8 cellular contexts compared by ENCODE assay signal in the genomic region with DNA sequence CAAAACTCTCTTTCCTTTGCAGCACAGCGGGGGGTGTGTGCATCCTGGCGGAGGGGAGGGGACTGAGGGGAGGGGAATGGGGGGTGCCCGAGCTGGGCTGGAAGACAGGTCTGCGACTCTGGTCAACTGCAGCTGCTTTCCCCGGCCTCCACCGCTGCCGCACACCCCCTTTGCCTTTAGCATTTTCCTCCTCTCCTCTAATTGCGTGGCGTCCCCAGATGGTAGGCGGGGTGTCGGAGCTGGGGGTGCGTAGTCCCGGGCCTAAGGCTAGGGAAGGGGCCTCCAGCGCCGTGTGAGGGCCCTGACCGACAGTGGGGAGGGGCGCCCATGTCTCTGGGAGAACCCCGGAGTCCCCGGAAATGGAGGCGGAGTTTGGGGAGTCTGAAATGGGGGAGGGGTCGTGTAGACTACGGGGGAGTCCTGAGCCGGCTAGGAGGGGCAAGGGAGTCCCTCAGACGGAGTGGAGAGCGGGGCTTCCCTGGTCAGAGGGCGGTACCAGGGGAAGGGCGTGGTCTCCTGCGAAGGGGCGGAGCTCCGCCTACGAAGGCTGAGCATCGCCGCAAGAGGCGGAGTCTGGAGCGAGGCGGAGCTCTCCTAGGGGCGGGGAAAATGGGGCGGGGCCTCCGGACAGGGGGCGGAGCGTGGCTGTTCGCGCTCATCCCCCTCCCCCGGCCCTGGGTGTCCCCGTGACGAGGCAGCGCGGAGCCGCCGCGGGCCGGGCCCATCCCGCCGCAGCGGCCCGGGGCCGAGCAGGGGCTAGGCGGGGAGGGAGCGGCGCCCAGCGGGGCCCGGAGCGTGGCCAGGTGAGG. TPM values are rescaled to one million over a fixed set of nuclear protein-coding genes. Genes with fewer than 3 reads are reported as not detected.
DNase-seq lines count a peak whose midpoint lies in the region; ATAC-seq and TF ChIP-seq lines count a peak whose summit lies in the region.

A gene with protein sequence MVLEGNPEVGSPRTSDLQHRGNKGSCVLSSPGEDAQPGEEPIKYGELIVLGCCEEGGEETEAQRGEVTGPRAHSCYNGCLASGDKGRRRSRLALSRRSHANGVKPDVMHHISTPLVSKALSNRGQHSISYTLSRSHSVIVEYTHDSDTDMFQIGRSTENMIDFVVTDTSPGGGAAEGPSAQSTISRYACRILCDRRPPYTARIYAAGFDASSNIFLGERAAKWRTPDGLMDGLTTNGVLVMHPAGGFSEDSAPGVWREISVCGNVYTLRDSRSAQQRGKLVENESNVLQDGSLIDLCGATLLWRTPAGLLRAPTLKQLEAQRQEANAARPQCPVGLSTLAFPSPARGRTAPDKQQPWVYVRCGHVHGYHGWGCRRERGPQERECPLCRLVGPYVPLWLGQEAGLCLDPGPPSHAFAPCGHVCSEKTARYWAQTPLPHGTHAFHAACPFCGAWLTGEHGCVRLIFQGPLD (plus strand): TSS at position 681 of the 809 bp plus-strand sequence. CDS start 1,224 bp downstream, outside the sequence.

- 4% methylated on average over 14 of the region's 63 CpGs for WGBS in right lobe of liver (ENCODE audit: insufficient coverage, low coverage, low lambda C conversion rate, missing lambda C conversion rate)

- ATAC-seq in HG03439 (IDR thresholded peaks at IDR 0.05; ENCODE audit: unreplicated experiment) (peak; percentile 95), right lobe of liver (peak; percentile 98 to 99 (median 98))

- peak within 1 kb of the TSS in 1 of 3 donors; percentile 33 for H3K27ac ChIP-seq in right lobe of liver

- no peaks in the 10 kb centered on the region for H3K27me3 ChIP-seq in right lobe of liver

- TF ChIP-seq POLR2A in right lobe of liver (IDR thresholded peaks at IDR 0.05), result peak; percentile 5

- intact Hi-C loops in right lobe of liver (cut with DNase I), result no loop called here

- H3K36me3 ChIP-seq in right lobe of liver, result no peaks in the 10 kb centered on the region

- H3K4me3 ChIP-seq in right lobe of liver, result peak within 1 kb of the TSS; percentile 50 to 70 (median 56)

- no peaks in the 10 kb centered on the region for H3K9me3 ChIP-seq in right lobe of liver

- H3K4me1 ChIP-seq in right lobe of liver, result peaks cover 0 to 8% (median 0%) of the 10 kb centered on the region in 4 donors

- TF ChIP-seq CTCF in right lobe of liver (IDR thresholded peaks at IDR 0.05), result peak in 1 of 4 donors; percentile 2

- DNase-seq in AG20443 (ENCODE audit: low spot score), result peak; percentile 99
- peak; percentile 97 for DNase-seq in GM19238 (ENCODE audit: insufficient read length, low spot score)
- peak; percentile 60 for DNase-seq in NCI-H510A (lab: John Stamatoyannopoulos, UW)
- peak; percentile 94 to 96 for DNase-seq in activated CD4-positive, alpha-beta T cell treated with anti-CD3 and anti-CD28 coated beads, Interleukin-2, amount 50 U/mL, for 4 hours
- DNase-seq in dermis microvascular lymphatic vessel endothelial cell (ENCODE audit: low read depth in 2 of 2), result peak; percentile 80 to 93
- peak; percentile 94 to 96 (median 95) for DNase-seq in right lobe of liver
- DNase-seq in stimulated activated CD4-positive, alpha-beta T cell treated with anti-CD3 and anti-CD28 coated beads, Interleukin-4, amount 100 ng/mL, for 1 hour, result peak; percentile 93

RNA-seq across cellular contexts. Expression of the gene that starts here (rescaled TPM):
- total RNA-seq in dermis microvascular lymphatic vessel endothelial cell, result 3.3 and 5.9 TPM in 2 replicates
- total RNA-seq in right lobe of liver, result 1 to 10 TPM; 2.0 to 5.3 (median 3.2) TPM
